In genomic region chr4:83548151-83548905, GRCh38 we compare ENCODE assay signal across 1 cellular context.
A peak's percentile ranks its signal among the peaks of the same experiment; 100 is the strongest.
TF ChIP-seq lines count a peak whose summit lies in the region.

No MANE protein-coding gene starts in this region.

TF ChIP-seq in K562, 482 proteins besides CTCF, POLR2A, EP300 and RAD21 (continued from another document and continues in another):
- TF ChIP-seq ZBTB26 (CRISPR knock-in tag; IDR thresholded peaks at IDR 0.05): no peak
- TF ChIP-seq NFYB (IDR thresholded peaks at IDR 0.05; ENCODE audit: extremely low read depth, insufficient read length): no peak
- TF ChIP-seq PCBP1 (IDR thresholded peaks at IDR 0.05; ENCODE audit: low read depth, low read length, poor library complexity, severe bottlenecking): no peak
- no peak for TF ChIP-seq SIX5 (IDR thresholded peaks at IDR 0.05; ENCODE audit: borderline replicate concordance in 1 of 2, insufficient read depth in 1 of 2, low read depth in 1 of 2, low read length in 2 of 2)
- TF ChIP-seq ZNF263 (CRISPR knock-in tag; IDR thresholded peaks at IDR 0.05; ENCODE audit: borderline replicate concordance): no peak
- TF ChIP-seq AFF4 (CRISPR knock-in tag; IDR thresholded peaks at IDR 0.05): no peak
- TF ChIP-seq ZNF75A (CRISPR knock-in tag; IDR thresholded peaks at IDR 0.05): no peak
- TF ChIP-seq MAFF (IDR thresholded peaks at IDR 0.05; ENCODE audit: low read length): peak; percentile 98
- no peak for TF ChIP-seq ZNF224 (CRISPR knock-in tag; IDR thresholded peaks at IDR 0.05)
- no peak for TF ChIP-seq ZNF436 (CRISPR knock-in tag; IDR thresholded peaks at IDR 0.05)
- TF ChIP-seq NR2F6 (CRISPR knock-in tag; IDR thresholded peaks at IDR 0.05): no peak
- TF ChIP-seq RREB1 (CRISPR knock-in tag; IDR thresholded peaks at IDR 0.05): no peak
- TF ChIP-seq TCF3 (CRISPR knock-in tag; IDR thresholded peaks at IDR 0.05): 0 out of 2 replicates have a peak, but pooled peaks have one; percentile 32
- no peak for TF ChIP-seq ETS2 (tag; IDR thresholded peaks at IDR 0.05; ENCODE audit: borderline replicate concordance, poor library complexity, severe bottlenecking)
- TF ChIP-seq ESRRA (IDR thresholded peaks at IDR 0.05; ENCODE audit: borderline replicate concordance, low read depth): no peak
- TF ChIP-seq RFX7 (CRISPR knock-in tag; IDR thresholded peaks at IDR 0.05): no peak
- TF ChIP-seq TBP (optimal IDR thresholded peaks at IDR 0.05; ENCODE audit: low read depth, low read length): no peak
- TF ChIP-seq SMARCA4 (IDR thresholded peaks at IDR 0.05): peak; percentile 92
- TF ChIP-seq ZNF507 (tag; conservative IDR thresholded peaks at IDR 0.05): no peak
- TF ChIP-seq PHF21A (IDR thresholded peaks at IDR 0.05; ENCODE audit: borderline replicate concordance, low read depth): no peak
- TF ChIP-seq ZC3H8 (IDR thresholded peaks at IDR 0.05): no peak
- TF ChIP-seq YY1 (IDR thresholded peaks at IDR 0.05; ENCODE audit: borderline replicate concordance in 1 of 3, control insufficient read depth in 1 of 3, extremely low read depth in 1 of 3, insufficient read depth in 3 of 3, insufficient read length in 1 of 3, insufficient replicate concordance in 2 of 3, low read depth in 1 of 3, low read length in 2 of 3): no peak
- no peak for TF ChIP-seq PURB (CRISPR knock-in tag; IDR thresholded peaks at IDR 0.05; ENCODE audit: low read depth)
- peak; percentile 25 for TF ChIP-seq E2F8 (IDR thresholded peaks at IDR 0.05; ENCODE audit: low read depth, partially characterized antibody)
- 0 out of 2 replicates have a peak, but pooled peaks have one; percentile 19 for TF ChIP-seq CREB3L1 (IDR thresholded peaks at IDR 0.05; ENCODE audit: borderline replicate concordance, low read depth)
- no peak for TF ChIP-seq MAX (CRISPR knock-in tag; IDR thresholded peaks at IDR 0.05)
- peak; percentile 95 for TF ChIP-seq ATF3 (IDR thresholded peaks at IDR 0.05)
- TF ChIP-seq ATF3 (CRISPR knock-in tag; conservative IDR thresholded peaks at IDR 0.05): no peak
- TF ChIP-seq ZBTB5 (IDR thresholded peaks at IDR 0.05): no peak
- TF ChIP-seq PRMT5 (CRISPR knock-in tag; IDR thresholded peaks at IDR 0.05): no peak
- no peak; a peak in 1 of 4 replicates for TF ChIP-seq ZNF639 (CRISPR knock-in tag; conservative IDR thresholded peaks at IDR 0.05 in 1 of 2, IDR thresholded peaks at IDR 0.05 in 1 of 2)
- no peak for TF ChIP-seq ZNF511 (CRISPR knock-in tag; IDR thresholded peaks at IDR 0.05)
- no peak for TF ChIP-seq HNRNPK (IDR thresholded peaks at IDR 0.05; ENCODE audit: low read depth, low read length, poor library complexity, severe bottlenecking)
- TF ChIP-seq ZFX (CRISPR knock-in tag; IDR thresholded peaks at IDR 0.05): no peak; the same call in 1 of the 2 replicates
- no peak for TF ChIP-seq LCOR (CRISPR knock-in tag; IDR thresholded peaks at IDR 0.05)
- no peak for TF ChIP-seq EGR1 (conservative IDR thresholded peaks at IDR 0.05)
- TF ChIP-seq RBBP5 (IDR thresholded peaks at IDR 0.05; ENCODE audit: borderline replicate concordance, insufficient read depth, low read length, poor library complexity, severe bottlenecking): no peak
- TF ChIP-seq U2AF2 (optimal IDR thresholded peaks at IDR 0.05; ENCODE audit: low read depth, low read length): no peak
